Comparison of ENCODE assay signal across 14 cellular contexts in the genomic region with DNA sequence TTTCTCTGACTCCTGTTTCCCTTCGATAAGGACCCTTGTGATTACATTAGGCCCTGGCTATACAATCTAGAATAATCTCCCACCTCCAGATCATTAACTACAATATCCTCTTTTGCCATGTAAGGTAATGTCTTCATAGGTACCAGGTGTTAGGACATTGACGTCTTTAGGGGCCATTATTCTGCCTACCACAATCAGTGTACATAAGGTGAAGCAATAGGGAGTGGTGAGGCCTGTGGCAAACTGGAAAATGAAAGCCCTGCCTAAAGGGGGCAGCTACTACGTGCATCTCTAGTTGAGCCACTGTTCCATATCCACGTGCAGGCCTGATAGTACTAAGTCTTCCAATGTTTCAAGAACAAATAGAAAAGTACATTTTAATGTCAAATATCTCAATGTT. TPM values are rescaled to one million over a fixed set of nuclear protein-coding genes. Genes with fewer than 3 reads are reported as not detected.
"Had no signal": no experiment of that assay in that cellular context is flagged by ENCODE, and none has a peak within 500 bp of the region (broad histone marks: within the 10 kb centered on the region; RNA-seq: fewer than 3 reads in every experiment).

No MANE protein-coding gene starts in this region.

- ATAC-seq: heart right ventricle, sciatic nerve had no signal

- DNase-seq: activated B cell treated with CpG ODN at 0.5 μM for 24 hours; activated CD4-positive, alpha-beta T cell treated with anti-CD3 and anti-CD28 coated beads, Interleukin-2, amount 10 ng/mL, durations not matched to agents 7 days and 5 days; activated CD8-positive, alpha-beta memory T cell treated with anti-CD3 and anti-CD28 coated beads for 24 hours; foreskin melanocyte; heart right ventricle; left ventricle myocardium inferior; mesendoderm; naive B cell; nucleus accumbens; stimulated activated CD4-positive, alpha-beta T cell treated with anti-CD3 and anti-CD28 coated beads, Interleukin-12 subunit alpha, Interleukin-12 subunit beta, amount 100 ng/mL, for 4 hours; stimulated activated naive CD4-positive, alpha-beta T cell; T-helper 2 cell had no signal

- H3K36me3 ChIP-seq: heart right ventricle, left ventricle myocardium inferior had no signal

- H3K4me3 ChIP-seq: dorsolateral prefrontal cortex, heart right ventricle, left ventricle myocardium inferior had no signal

- H3K27me3 ChIP-seq: dorsolateral prefrontal cortex had no signal

- H3K27ac ChIP-seq: heart right ventricle, left ventricle myocardium inferior had no signal

RNA-seq across cellular contexts. Expression of a gene that starts 36.5 kb away (rescaled TPM):
- total RNA-seq: activated B cell treated with CpG ODN at 0.5 μM for 24 hours; activated CD4-positive, alpha-beta T cell treated with anti-CD3 and anti-CD28 coated beads, Interleukin-2, amount 10 ng/mL, durations not matched to agents 7 days and 5 days; heart right ventricle; left ventricle myocardium inferior; sciatic nerve had no signal
